In genomic region chr4:113574636-113575103, GRCh38 we compare ENCODE assay signal across 8 cellular contexts.
DNase-seq lines count a peak whose midpoint lies in the region; TF ChIP-seq lines count a peak whose summit lies in the region.

No MANE protein-coding gene starts in this region.

- peaks cover 46% of the 10 kb centered on the region for H3K36me3 Mint-ChIP-seq in activated T-helper 2 cell treated with anti-CD3 and anti-CD28 coated beads, Interferon-gamma antibody, Interleukin-2, Interleukin-4, amounts not matched to agents 10 μg/mL and 5 μg/mL and 100 μg/mL, durations not matched to agents 14 hours and 24 hours and 36 hours (ENCODE audit: low read depth)

- no peaks in the 10 kb centered on the region for H3K27me3 ChIP-seq in MG63

- H3K36me3 ChIP-seq in SK-N-MC (ENCODE audit: insufficient read depth, low read length) (no peaks in the 10 kb centered on the region), MG63 (no peaks in the 10 kb centered on the region; the same call in 1 of the 2 replicates)

- peak overlapping the region; percentile 92 for H3K27ac ChIP-seq in SK-N-MC

- H3K9ac ChIP-seq in SK-N-MC (ENCODE audit: insufficient read length), result peak overlapping the region; percentile 19

- DNase-seq in EH (ENCODE audit: low read depth), result peak; percentile 81
- peak; percentile 71 for DNase-seq in SK-N-MC (ENCODE audit: low read depth, low spot score)
- peak; percentile 55 to 80 for DNase-seq in foreskin fibroblast
- peak; percentile 37 for DNase-seq in pulmonary artery endothelial cell (ENCODE audit: low read depth, low spot score)
- no peak for DNase-seq in pons (ENCODE audit: low spot score)
- no peak for DNase-seq in MG63
- no peak for DNase-seq in activated T-helper 2 cell treated with anti-CD3 and anti-CD28 coated beads, Interferon-gamma antibody, Interleukin-2, Interleukin-4, amounts not matched to agents 10 μg/mL and 5 μg/mL and 100 μg/mL, durations not matched to agents 14 hours and 24 hours and 36 hours (ENCODE audit: low spot score)
- no peak for DNase-seq in NCI-H2029 (lab: John Stamatoyannopoulos, UW)

- no peak overlapping the region for H3K27ac Mint-ChIP-seq in activated T-helper 2 cell treated with anti-CD3 and anti-CD28 coated beads, Interferon-gamma antibody, Interleukin-2, Interleukin-4, amounts not matched to agents 10 μg/mL and 5 μg/mL and 100 μg/mL, durations not matched to agents 14 hours and 24 hours and 36 hours

- H3K27me3 Mint-ChIP-seq in activated T-helper 2 cell treated with anti-CD3 and anti-CD28 coated beads, Interferon-gamma antibody, Interleukin-2, Interleukin-4, amounts not matched to agents 10 μg/mL and 5 μg/mL and 100 μg/mL, durations not matched to agents 14 hours and 24 hours and 36 hours (ENCODE audit: low read depth), result no peaks in the 10 kb centered on the region

- H3K4me3 Mint-ChIP-seq in activated T-helper 2 cell treated with anti-CD3 and anti-CD28 coated beads, Interferon-gamma antibody, Interleukin-2, Interleukin-4, amounts not matched to agents 10 μg/mL and 5 μg/mL and 100 μg/mL, durations not matched to agents 14 hours and 24 hours and 36 hours (ENCODE audit: low read depth), result no peak overlapping the region

- H3K4me3 ChIP-seq in SK-N-MC (peak overlapping the region; percentile 44), foreskin fibroblast (ENCODE audit: low read depth in 1 of 2, low read length in 2 of 2) (no peak overlapping the region), MG63 (no peak overlapping the region)

- H3K9me3 ChIP-seq in SK-N-MC (ENCODE audit: low read depth, low read length) (no peaks in the 10 kb centered on the region; the same call in 1 of the 2 replicates), MG63 (no peaks in the 10 kb centered on the region)

- H3K9me3 Mint-ChIP-seq in activated T-helper 2 cell treated with anti-CD3 and anti-CD28 coated beads, Interferon-gamma antibody, Interleukin-2, Interleukin-4, amounts not matched to agents 10 μg/mL and 5 μg/mL and 100 μg/mL, durations not matched to agents 14 hours and 24 hours and 36 hours, result peaks cover 21% of the 10 kb centered on the region

- intact Hi-C loops in activated T-helper 2 cell treated with anti-CD3 and anti-CD28 coated beads, Interferon-gamma antibody, Interleukin-2, Interleukin-4, amounts not matched to agents 10 μg/mL and 5 μg/mL and 100 μg/mL, durations not matched to agents 14 hours and 24 hours and 36 hours (cut with micrococcal nuclease), result loop anchor here (5.0 kb wide), 2 partner anchors 32 to 33 kb away; no protein-coding TSS in a partner anchor

- no peak for TF ChIP-seq CTCF in foreskin fibroblast (IDR thresholded peaks at IDR 0.05; ENCODE audit: low read depth, low read length)

- H3K4me1 Mint-ChIP-seq in activated T-helper 2 cell treated with anti-CD3 and anti-CD28 coated beads, Interferon-gamma antibody, Interleukin-2, Interleukin-4, amounts not matched to agents 10 μg/mL and 5 μg/mL and 100 μg/mL, durations not matched to agents 14 hours and 24 hours and 36 hours (ENCODE audit: low read depth), result peaks cover 68% of the 10 kb centered on the region

Comparison
In these comparisons a context has a peak if more than half of its experiments do, and no peak if none do; other contexts are left out.
1. DNase-seq: peak in EH (single experiment), SK-N-MC (single experiment), foreskin fibroblast (2 of 2) and pulmonary artery endothelial cell (single experiment); none in pons (single experiment), MG63 (single experiment), activated T-helper 2 cell treated with anti-CD3 and anti-CD28 coated beads, Interferon-gamma antibody, Interleukin-2, Interleukin-4, amounts not matched to agents 10 μg/mL and 5 μg/mL and 100 μg/mL, durations not matched to agents 14 hours and 24 hours and 36 hours (single experiment) and NCI-H2029 (single experiment).